In the genomic region with DNA sequence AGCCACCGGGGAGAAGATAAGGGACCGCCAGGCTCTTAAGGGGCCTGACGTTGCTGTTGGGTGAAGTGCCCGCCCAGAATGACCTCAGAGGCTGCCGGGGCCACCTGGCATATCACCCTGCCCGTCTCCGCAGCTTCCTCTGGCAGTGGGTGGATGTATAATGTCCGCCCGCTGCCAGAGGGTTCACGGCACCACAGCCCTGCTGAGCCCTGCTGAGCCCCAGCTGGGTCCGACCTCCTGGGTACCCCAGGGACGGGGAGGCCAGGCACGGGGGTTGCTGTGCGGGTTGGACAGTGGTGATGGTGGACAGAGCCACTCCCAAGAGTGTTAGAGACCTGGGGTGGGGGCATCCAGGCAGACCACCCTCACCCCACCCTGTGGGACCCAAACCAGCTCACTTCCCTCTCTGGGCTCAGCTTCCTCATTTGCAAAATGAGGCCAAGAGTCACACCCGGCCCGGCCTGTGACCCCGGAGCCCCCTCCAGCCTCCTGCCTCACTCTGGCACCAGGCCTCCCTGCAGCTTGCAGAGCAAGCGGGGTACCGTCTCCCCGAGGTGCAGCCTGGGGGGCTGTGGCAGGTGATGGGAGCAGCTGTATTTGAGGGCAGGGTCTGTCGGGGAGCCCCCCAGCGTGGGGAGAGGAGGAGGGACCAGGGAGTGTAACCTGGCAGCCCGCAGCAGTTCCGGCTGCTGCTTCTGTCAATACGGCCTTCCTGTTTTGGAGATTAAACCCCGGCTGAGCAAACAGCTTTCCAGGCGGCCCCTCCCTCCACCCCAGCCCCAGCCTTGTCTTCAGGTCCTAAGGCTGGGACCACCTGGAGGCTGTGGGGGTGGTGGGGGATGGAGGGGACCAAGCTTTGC, we compare ENCODE assay signal across 1 cellular context.
TF ChIP-seq lines count a peak whose summit lies in the region.

No MANE protein-coding gene starts in this region.

TF ChIP-seq in HepG2, 621 proteins besides CTCF, POLR2A, EP300 and RAD21 (continued from another document and continues in another):
- TF ChIP-seq SUZ12 (IDR thresholded peaks at IDR 0.05; ENCODE audit: low read depth, low read length) = no peak
- TF ChIP-seq, protein P1, sequence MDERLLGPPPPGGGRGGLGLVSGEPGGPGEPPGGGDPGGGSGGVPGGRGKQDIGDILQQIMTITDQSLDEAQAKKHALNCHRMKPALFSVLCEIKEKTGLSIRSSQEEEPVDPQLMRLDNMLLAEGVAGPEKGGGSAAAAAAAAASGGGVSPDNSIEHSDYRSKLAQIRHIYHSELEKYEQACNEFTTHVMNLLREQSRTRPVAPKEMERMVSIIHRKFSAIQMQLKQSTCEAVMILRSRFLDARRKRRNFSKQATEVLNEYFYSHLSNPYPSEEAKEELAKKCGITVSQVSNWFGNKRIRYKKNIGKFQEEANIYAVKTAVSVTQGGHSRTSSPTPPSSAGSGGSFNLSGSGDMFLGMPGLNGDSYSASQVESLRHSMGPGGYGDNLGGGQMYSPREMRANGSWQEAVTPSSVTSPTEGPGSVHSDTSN (CRISPR knock-in tag; IDR thresholded peaks at IDR 0.05) = no peak
- no peak for TF ChIP-seq ZNF703 (CRISPR knock-in tag; IDR thresholded peaks at IDR 0.05; ENCODE audit: borderline replicate concordance)
- no peak for TF ChIP-seq ZNF44 (CRISPR knock-in tag; IDR thresholded peaks at IDR 0.05)
- no peak for TF ChIP-seq POLR2AphosphoS2 (IDR thresholded peaks at IDR 0.05; ENCODE audit: low read depth, low read length)
- no peak for TF ChIP-seq ZNF777 (CRISPR knock-in tag; IDR thresholded peaks at IDR 0.05)
- TF ChIP-seq PLRG1 (conservative IDR thresholded peaks at IDR 0.05) = no peak
- TF ChIP-seq, protein P2, sequence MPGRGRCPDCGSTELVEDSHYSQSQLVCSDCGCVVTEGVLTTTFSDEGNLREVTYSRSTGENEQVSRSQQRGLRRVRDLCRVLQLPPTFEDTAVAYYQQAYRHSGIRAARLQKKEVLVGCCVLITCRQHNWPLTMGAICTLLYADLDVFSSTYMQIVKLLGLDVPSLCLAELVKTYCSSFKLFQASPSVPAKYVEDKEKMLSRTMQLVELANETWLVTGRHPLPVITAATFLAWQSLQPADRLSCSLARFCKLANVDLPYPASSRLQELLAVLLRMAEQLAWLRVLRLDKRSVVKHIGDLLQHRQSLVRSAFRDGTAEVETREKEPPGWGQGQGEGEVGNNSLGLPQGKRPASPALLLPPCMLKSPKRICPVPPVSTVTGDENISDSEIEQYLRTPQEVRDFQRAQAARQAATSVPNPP (CRISPR knock-in tag; IDR thresholded peaks at IDR 0.05) = no peak
- TF ChIP-seq, protein P3, sequence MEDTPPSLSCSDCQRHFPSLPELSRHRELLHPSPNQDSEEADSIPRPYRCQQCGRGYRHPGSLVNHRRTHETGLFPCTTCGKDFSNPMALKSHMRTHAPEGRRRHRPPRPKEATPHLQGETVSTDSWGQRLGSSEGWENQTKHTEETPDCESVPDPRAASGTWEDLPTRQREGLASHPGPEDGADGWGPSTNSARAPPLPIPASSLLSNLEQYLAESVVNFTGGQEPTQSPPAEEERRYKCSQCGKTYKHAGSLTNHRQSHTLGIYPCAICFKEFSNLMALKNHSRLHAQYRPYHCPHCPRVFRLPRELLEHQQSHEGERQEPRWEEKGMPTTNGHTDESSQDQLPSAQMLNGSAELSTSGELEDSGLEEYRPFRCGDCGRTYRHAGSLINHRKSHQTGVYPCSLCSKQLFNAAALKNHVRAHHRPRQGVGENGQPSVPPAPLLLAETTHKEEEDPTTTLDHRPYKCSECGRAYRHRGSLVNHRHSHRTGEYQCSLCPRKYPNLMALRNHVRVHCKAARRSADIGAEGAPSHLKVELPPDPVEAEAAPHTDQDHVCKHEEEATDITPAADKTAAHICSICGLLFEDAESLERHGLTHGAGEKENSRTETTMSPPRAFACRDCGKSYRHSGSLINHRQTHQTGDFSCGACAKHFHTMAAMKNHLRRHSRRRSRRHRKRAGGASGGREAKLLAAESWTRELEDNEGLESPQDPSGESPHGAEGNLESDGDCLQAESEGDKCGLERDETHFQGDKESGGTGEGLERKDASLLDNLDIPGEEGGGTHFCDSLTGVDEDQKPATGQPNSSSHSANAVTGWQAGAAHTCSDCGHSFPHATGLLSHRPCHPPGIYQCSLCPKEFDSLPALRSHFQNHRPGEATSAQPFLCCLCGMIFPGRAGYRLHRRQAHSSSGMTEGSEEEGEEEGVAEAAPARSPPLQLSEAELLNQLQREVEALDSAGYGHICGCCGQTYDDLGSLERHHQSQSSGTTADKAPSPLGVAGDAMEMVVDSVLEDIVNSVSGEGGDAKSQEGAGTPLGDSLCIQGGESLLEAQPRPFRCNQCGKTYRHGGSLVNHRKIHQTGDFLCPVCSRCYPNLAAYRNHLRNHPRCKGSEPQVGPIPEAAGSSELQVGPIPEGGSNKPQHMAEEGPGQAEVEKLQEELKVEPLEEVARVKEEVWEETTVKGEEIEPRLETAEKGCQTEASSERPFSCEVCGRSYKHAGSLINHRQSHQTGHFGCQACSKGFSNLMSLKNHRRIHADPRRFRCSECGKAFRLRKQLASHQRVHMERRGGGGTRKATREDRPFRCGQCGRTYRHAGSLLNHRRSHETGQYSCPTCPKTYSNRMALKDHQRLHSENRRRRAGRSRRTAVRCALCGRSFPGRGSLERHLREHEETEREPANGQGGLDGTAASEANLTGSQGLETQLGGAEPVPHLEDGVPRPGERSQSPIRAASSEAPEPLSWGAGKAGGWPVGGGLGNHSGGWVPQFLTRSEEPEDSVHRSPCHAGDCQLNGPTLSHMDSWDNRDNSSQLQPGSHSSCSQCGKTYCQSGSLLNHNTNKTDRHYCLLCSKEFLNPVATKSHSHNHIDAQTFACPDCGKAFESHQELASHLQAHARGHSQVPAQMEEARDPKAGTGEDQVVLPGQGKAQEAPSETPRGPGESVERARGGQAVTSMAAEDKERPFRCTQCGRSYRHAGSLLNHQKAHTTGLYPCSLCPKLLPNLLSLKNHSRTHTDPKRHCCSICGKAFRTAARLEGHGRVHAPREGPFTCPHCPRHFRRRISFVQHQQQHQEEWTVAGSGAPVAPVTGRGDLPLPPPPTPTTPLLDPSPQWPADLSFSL (CRISPR knock-in tag; IDR thresholded peaks at IDR 0.05) = no peak
- peak; percentile 94 for TF ChIP-seq GZF1 (CRISPR knock-in tag; IDR thresholded peaks at IDR 0.05)
- TF ChIP-seq, protein P4, sequence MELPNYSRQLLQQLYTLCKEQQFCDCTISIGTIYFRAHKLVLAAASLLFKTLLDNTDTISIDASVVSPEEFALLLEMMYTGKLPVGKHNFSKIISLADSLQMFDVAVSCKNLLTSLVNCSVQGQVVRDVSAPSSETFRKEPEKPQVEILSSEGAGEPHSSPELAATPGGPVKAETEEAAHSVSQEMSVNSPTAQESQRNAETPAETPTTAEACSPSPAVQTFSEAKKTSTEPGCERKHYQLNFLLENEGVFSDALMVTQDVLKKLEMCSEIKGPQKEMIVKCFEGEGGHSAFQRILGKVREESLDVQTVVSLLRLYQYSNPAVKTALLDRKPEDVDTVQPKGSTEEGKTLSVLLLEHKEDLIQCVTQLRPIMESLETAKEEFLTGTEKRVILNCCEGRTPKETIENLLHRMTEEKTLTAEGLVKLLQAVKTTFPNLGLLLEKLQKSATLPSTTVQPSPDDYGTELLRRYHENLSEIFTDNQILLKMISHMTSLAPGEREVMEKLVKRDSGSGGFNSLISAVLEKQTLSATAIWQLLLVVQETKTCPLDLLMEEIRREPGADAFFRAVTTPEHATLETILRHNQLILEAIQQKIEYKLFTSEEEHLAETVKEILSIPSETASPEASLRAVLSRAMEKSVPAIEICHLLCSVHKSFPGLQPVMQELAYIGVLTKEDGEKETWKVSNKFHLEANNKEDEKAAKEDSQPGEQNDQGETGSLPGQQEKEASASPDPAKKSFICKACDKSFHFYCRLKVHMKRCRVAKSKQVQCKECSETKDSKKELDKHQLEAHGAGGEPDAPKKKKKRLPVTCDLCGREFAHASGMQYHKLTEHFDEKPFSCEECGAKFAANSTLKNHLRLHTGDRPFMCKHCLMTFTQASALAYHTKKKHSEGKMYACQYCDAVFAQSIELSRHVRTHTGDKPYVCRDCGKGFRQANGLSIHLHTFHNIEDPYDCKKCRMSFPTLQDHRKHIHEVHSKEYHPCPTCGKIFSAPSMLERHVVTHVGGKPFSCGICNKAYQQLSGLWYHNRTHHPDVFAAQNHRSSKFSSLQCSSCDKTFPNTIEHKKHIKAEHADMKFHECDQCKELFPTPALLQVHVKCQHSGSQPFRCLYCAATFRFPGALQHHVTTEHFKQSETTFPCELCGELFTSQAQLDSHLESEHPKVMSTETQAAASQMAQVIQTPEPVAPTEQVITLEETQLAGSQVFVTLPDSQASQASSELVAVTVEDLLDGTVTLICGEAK (IDR thresholded peaks at IDR 0.05) = no peak
- TF ChIP-seq, protein P4 (CRISPR knock-in tag; IDR thresholded peaks at IDR 0.05) = no peak
- TF ChIP-seq ZNF235 (CRISPR knock-in tag; IDR thresholded peaks at IDR 0.05; ENCODE audit: borderline replicate concordance) = no peak
- no peak for TF ChIP-seq AGO2 (optimal IDR thresholded peaks at IDR 0.05; ENCODE audit: low read depth, low read length)
- TF ChIP-seq, protein P5, sequence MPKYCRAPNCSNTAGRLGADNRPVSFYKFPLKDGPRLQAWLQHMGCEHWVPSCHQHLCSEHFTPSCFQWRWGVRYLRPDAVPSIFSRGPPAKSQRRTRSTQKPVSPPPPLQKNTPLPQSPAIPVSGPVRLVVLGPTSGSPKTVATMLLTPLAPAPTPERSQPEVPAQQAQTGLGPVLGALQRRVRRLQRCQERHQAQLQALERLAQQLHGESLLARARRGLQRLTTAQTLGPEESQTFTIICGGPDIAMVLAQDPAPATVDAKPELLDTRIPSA (CRISPR knock-in tag; IDR thresholded peaks at IDR 0.05; ENCODE audit: borderline replicate concordance) = no peak
- TF ChIP-seq DR1 (CRISPR knock-in tag; IDR thresholded peaks at IDR 0.05) = no peak
- TF ChIP-seq SIX1 (CRISPR knock-in tag; IDR thresholded peaks at IDR 0.05; ENCODE audit: borderline replicate concordance) = no peak
- TF ChIP-seq, protein P6, sequence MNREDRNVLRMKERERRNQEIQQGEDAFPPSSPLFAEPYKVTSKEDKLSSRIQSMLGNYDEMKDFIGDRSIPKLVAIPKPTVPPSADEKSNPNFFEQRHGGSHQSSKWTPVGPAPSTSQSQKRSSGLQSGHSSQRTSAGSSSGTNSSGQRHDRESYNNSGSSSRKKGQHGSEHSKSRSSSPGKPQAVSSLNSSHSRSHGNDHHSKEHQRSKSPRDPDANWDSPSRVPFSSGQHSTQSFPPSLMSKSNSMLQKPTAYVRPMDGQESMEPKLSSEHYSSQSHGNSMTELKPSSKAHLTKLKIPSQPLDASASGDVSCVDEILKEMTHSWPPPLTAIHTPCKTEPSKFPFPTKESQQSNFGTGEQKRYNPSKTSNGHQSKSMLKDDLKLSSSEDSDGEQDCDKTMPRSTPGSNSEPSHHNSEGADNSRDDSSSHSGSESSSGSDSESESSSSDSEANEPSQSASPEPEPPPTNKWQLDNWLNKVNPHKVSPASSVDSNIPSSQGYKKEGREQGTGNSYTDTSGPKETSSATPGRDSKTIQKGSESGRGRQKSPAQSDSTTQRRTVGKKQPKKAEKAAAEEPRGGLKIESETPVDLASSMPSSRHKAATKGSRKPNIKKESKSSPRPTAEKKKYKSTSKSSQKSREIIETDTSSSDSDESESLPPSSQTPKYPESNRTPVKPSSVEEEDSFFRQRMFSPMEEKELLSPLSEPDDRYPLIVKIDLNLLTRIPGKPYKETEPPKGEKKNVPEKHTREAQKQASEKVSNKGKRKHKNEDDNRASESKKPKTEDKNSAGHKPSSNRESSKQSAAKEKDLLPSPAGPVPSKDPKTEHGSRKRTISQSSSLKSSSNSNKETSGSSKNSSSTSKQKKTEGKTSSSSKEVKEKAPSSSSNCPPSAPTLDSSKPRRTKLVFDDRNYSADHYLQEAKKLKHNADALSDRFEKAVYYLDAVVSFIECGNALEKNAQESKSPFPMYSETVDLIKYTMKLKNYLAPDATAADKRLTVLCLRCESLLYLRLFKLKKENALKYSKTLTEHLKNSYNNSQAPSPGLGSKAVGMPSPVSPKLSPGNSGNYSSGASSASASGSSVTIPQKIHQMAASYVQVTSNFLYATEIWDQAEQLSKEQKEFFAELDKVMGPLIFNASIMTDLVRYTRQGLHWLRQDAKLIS (CRISPR knock-in tag; IDR thresholded peaks at IDR 0.05) = no peak
- TF ChIP-seq, protein P7, sequence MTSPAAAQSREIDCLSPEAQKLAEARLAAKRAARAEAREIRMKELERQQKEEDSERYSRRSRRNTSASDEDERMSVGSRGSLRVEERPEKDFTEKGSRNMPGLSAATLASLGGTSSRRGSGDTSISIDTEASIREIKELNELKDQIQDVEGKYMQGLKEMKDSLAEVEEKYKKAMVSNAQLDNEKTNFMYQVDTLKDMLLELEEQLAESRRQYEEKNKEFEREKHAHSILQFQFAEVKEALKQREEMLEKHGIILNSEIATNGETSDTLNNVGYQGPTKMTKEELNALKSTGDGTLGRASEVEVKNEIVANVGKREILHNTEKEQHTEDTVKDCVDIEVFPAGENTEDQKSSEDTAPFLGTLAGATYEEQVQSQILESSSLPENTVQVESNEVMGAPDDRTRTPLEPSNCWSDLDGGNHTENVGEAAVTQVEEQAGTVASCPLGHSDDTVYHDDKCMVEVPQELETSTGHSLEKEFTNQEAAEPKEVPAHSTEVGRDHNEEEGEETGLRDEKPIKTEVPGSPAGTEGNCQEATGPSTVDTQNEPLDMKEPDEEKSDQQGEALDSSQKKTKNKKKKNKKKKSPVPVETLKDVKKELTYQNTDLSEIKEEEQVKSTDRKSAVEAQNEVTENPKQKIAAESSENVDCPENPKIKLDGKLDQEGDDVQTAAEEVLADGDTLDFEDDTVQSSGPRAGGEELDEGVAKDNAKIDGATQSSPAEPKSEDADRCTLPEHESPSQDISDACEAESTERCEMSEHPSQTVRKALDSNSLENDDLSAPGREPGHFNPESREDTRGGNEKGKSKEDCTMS (CRISPR knock-in tag; conservative IDR thresholded peaks at IDR 0.05) = no peak
- 0 out of 2 replicates have a peak, but pooled peaks have one; percentile 71 for TF ChIP-seq PCBP1 (IDR thresholded peaks at IDR 0.05; ENCODE audit: borderline replicate concordance, low read depth, low read length)
- TF ChIP-seq SMARCE1 (IDR thresholded peaks at IDR 0.05; ENCODE audit: borderline replicate concordance) = no peak
- no peak for TF ChIP-seq NFKB2 (CRISPR knock-in tag; IDR thresholded peaks at IDR 0.05; ENCODE audit: borderline replicate concordance)
- TF ChIP-seq ZNF382 (CRISPR knock-in tag; IDR thresholded peaks at IDR 0.05; ENCODE audit: borderline replicate concordance) = no peak
